13 cellular contexts compared by ENCODE assay signal in genomic region chrX:37474478-37474877, GRCh38.
DNase-seq lines count a peak whose midpoint lies in the region; ATAC-seq and TF ChIP-seq lines count a peak whose summit lies in the region.
"Had no signal": no experiment of that assay in that cellular context is flagged by ENCODE, and none has a peak within 500 bp of the region (broad histone marks: within the 10 kb centered on the region; RNA-seq: fewer than 3 reads in every experiment).

No MANE protein-coding gene starts in this region.

- H3K27me3 ChIP-seq in endodermal cell (ENCODE audit: control insufficient read depth, insufficient read depth, low read length, poor library complexity, severe bottlenecking) (no peaks in the 10 kb centered on the region), neural progenitor cell (no peaks in the 10 kb centered on the region)

- H3K9me3 ChIP-seq in endodermal cell (ENCODE audit: control insufficient read depth, low read length) (no peaks in the 10 kb centered on the region), neural progenitor cell (ENCODE audit: low read depth) (no peaks in the 10 kb centered on the region)

- H3K4me1 ChIP-seq in endodermal cell (ENCODE audit: control insufficient read depth, insufficient read depth, low read length): no peaks in the 10 kb centered on the region
- H3K4me1 ChIP-seq in neural progenitor cell: peaks cover 11% of the 10 kb centered on the region

- TF ChIP-seq CTCF in WTC11 (IDR thresholded peaks at IDR 0.05) (no peak), endodermal cell (conservative IDR thresholded peaks at IDR 0.05) (no peak), neural progenitor cell (IDR thresholded peaks at IDR 0.05) (no peak), GM13976 (IDR thresholded peaks at IDR 0.05; ENCODE audit: borderline replicate concordance, control extremely low read depth, extremely low read depth, insufficient read depth, missing control alignments) (no peak)

- H3K9ac ChIP-seq in endodermal cell (ENCODE audit: extremely low read depth, low read length, poor library complexity, severe bottlenecking) (no peak overlapping the region), neural progenitor cell (no peak overlapping the region)
- H3K9ac ChIP-seq: GM23248 had no signal

- CTCF ChIA-PET in WTC11 (lab: Charles Lee): no interaction called here

- no peak for DNase-seq in WTC11 (ENCODE audit: low spot score)
- peak; percentile 49 for DNase-seq in endodermal cell
- no peak for DNase-seq in neural progenitor cell (ENCODE audit: low spot score)
- DNase-seq in GM13976 (ENCODE audit: low spot score): no peak
- DNase-seq in hypothalamus (lab: John Stamatoyannopoulos, UW): no peak
- DNase-seq in stimulated activated CD8-positive, alpha-beta memory T cell treated with anti-CD3 and anti-CD28 coated beads, Interleukin-4, amount 100 ng/mL, for 48 hours: no peak
- DNase-seq: C1 segment of cervical spinal cord; Calu3; CD4-positive, alpha-beta memory T cell; COR-L47; DND-41; GM23248; HCEC 1CT had no signal

- H3K4me3 ChIP-seq in endodermal cell (ENCODE audit: low read length) (no peak overlapping the region), neural progenitor cell (no peak overlapping the region)
- H3K4me3 ChIP-seq: GM23248 had no signal

- 73% methylated on average over 5 of the region's 5 CpGs; no CpG with 5 or more reads in 1 of the 2 experiments for WGBS in endodermal cell (ENCODE audit: insufficient coverage in 1 of 2, insufficient read length in 1 of 2), 2 experiments

- H3K27ac Mint-ChIP-seq in WTC11 (peak overlapping the region; percentile 86), endodermal cell (no peak overlapping the region), neural progenitor cell (no peak overlapping the region)
- H3K27ac Mint-ChIP-seq: CD4-positive, alpha-beta memory T cell had no signal

- H3K4me2 ChIP-seq in neural progenitor cell: no peak overlapping the region

- H3K27me3 Mint-ChIP-seq in WTC11 (ENCODE audit: low read depth) (no peaks in the 10 kb centered on the region), endodermal cell (ENCODE audit: insufficient read depth) (no peaks in the 10 kb centered on the region), neural progenitor cell (ENCODE audit: insufficient read depth, low read depth) (no peaks in the 10 kb centered on the region)
- H3K27me3 Mint-ChIP-seq: CD4-positive, alpha-beta memory T cell had no signal

- no peak overlapping the region for H3K27ac ChIP-seq in endodermal cell (ENCODE audit: low read depth, low read length)
- H3K27ac ChIP-seq in neural progenitor cell: no peak overlapping the region
- H3K27ac ChIP-seq: GM23248 had no signal

- POLR2A ChIA-PET in WTC11 (lab: Charles Lee): interaction anchor here (0.6 kb wide), 1 partner anchor 70 kb away, joined by 3 read pairs; no protein-coding TSS in a partner anchor

- in situ Hi-C loops in GM13976 (cut with MboI; ENCODE audit: low sequenced_read_pairs, unreplicated experiment): no loop called here

- H3K9me3 Mint-ChIP-seq in WTC11: peaks cover 3% of the 10 kb centered on the region; the same call in 1 of the 2 replicates
- H3K9me3 Mint-ChIP-seq in endodermal cell: peaks cover 27% of the 10 kb centered on the region
- no peaks in the 10 kb centered on the region for H3K9me3 Mint-ChIP-seq in neural progenitor cell
- H3K9me3 Mint-ChIP-seq: CD4-positive, alpha-beta memory T cell had no signal

- peak overlapping the region; percentile 63 for H2AFZ ChIP-seq in neural progenitor cell (replicated peaks)
- H2AFZ ChIP-seq: GM23248 had no signal

- no peaks in the 10 kb centered on the region for H3F3A ChIP-seq in neural progenitor cell (ENCODE audit: low read depth)

- H3K36me3 Mint-ChIP-seq in WTC11 (peaks cover 3% of the 10 kb centered on the region; the same call in 1 of the 2 replicates), endodermal cell (ENCODE audit: low read depth) (no peaks in the 10 kb centered on the region), neural progenitor cell (no peaks in the 10 kb centered on the region)
- H3K36me3 Mint-ChIP-seq: CD4-positive, alpha-beta memory T cell had no signal

- H3K79me2 ChIP-seq in neural progenitor cell (ENCODE audit: low read depth): no peaks in the 10 kb centered on the region

- no peaks in the 10 kb centered on the region for H4K20me1 ChIP-seq in neural progenitor cell (ENCODE audit: low read depth)

- H3K4me1 Mint-ChIP-seq in WTC11: peaks cover 77% of the 10 kb centered on the region
- peaks cover 2% of the 10 kb centered on the region for H3K4me1 Mint-ChIP-seq in endodermal cell
- H3K4me1 Mint-ChIP-seq in neural progenitor cell: no peaks in the 10 kb centered on the region
- H3K4me1 Mint-ChIP-seq: CD4-positive, alpha-beta memory T cell had no signal

- ATAC-seq in WTC11: peak; percentile 43

- no peak overlapping the region for H3K4me3 Mint-ChIP-seq in WTC11
- no peak overlapping the region for H3K4me3 Mint-ChIP-seq in endodermal cell
- no peak overlapping the region for H3K4me3 Mint-ChIP-seq in neural progenitor cell
- H3K4me3 Mint-ChIP-seq: CD4-positive, alpha-beta memory T cell had no signal

- H3K36me3 ChIP-seq in endodermal cell (ENCODE audit: control insufficient read depth, insufficient read depth, low read length) (no peaks in the 10 kb centered on the region), neural progenitor cell (no peaks in the 10 kb centered on the region)

TF ChIP-seq in WTC11, 78 proteins besides CTCF, POLR2A, EP300 and RAD21 (continues in another document):
- TF ChIP-seq FOXP4 (CRISPR knock-in tag; IDR thresholded peaks at IDR 0.05) (no peak), FOXP1 (CRISPR knock-in tag; IDR thresholded peaks at IDR 0.05; ENCODE audit: borderline replicate concordance) (no peak), ZBTB21 (CRISPR knock-in tag; IDR thresholded peaks at IDR 0.05; ENCODE audit: borderline replicate concordance) (no peak), TEAD4 (CRISPR knock-in tag; IDR thresholded peaks at IDR 0.05) (no peak), NR2C2 (CRISPR knock-in tag; IDR thresholded peaks at IDR 0.05) (no peak), NR3C1 (CRISPR knock-in tag; conservative IDR thresholded peaks at IDR 0.05; ENCODE audit: low read depth) (no peak), ESRRA (CRISPR knock-in tag; IDR thresholded peaks at IDR 0.05; ENCODE audit: borderline replicate concordance) (no peak), CREB1 (CRISPR knock-in tag; IDR thresholded peaks at IDR 0.05) (no peak), SOX15 (CRISPR knock-in tag; IDR thresholded peaks at IDR 0.05) (no peak), MAX (CRISPR knock-in tag; IDR thresholded peaks at IDR 0.05) (no peak)
- TF ChIP-seq, protein P1, sequence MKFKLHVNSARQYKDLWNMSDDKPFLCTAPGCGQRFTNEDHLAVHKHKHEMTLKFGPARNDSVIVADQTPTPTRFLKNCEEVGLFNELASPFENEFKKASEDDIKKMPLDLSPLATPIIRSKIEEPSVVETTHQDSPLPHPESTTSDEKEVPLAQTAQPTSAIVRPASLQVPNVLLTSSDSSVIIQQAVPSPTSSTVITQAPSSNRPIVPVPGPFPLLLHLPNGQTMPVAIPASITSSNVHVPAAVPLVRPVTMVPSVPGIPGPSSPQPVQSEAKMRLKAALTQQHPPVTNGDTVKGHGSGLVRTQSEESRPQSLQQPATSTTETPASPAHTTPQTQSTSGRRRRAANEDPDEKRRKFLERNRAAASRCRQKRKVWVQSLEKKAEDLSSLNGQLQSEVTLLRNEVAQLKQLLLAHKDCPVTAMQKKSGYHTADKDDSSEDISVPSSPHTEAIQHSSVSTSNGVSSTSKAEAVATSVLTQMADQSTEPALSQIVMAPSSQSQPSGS (CRISPR knock-in tag; IDR thresholded peaks at IDR 0.05; ENCODE audit: borderline replicate concordance, low read depth): no peak
- TF ChIP-seq, protein P2, sequence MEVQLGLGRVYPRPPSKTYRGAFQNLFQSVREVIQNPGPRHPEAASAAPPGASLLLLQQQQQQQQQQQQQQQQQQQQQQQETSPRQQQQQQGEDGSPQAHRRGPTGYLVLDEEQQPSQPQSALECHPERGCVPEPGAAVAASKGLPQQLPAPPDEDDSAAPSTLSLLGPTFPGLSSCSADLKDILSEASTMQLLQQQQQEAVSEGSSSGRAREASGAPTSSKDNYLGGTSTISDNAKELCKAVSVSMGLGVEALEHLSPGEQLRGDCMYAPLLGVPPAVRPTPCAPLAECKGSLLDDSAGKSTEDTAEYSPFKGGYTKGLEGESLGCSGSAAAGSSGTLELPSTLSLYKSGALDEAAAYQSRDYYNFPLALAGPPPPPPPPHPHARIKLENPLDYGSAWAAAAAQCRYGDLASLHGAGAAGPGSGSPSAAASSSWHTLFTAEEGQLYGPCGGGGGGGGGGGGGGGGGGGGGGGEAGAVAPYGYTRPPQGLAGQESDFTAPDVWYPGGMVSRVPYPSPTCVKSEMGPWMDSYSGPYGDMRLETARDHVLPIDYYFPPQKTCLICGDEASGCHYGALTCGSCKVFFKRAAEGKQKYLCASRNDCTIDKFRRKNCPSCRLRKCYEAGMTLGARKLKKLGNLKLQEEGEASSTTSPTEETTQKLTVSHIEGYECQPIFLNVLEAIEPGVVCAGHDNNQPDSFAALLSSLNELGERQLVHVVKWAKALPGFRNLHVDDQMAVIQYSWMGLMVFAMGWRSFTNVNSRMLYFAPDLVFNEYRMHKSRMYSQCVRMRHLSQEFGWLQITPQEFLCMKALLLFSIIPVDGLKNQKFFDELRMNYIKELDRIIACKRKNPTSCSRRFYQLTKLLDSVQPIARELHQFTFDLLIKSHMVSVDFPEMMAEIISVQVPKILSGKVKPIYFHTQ (CRISPR knock-in tag; IDR thresholded peaks at IDR 0.05): no peak
